In genomic region chr5:136249678-136250266, GRCh38 we compare ENCODE assay signal across 8 cellular contexts. TPM values are rescaled to one million over a fixed set of nuclear protein-coding genes. Genes with fewer than 3 reads are reported as not detected.
DNase-seq lines count a peak whose midpoint lies in the region; ATAC-seq, FAIRE-seq and TF ChIP-seq lines count a peak whose summit lies in the region.

No MANE protein-coding gene starts in this region.

- WGBS in K562 (ENCODE audit: insufficient coverage, low coverage, missing lambda C conversion rate) = 5% methylated on average over 5 of the region's 5 CpGs

- intact Hi-C loops in K562 (cut with micrococcal nuclease) = loop anchor here (1.0 to 5.0 kb wide), 3 partner anchors 63 to 521 kb away; no protein-coding TSS in a partner anchor

- CTCF ChIA-PET in K562 (lab: Yijun Ruan, JAX; ENCODE audit: low intra/inter-chr PET ratio) = interaction anchor here (1.9 kb wide), 1 partner anchor 520 kb away, joined by 17 read pairs; no protein-coding TSS in a partner anchor

- no peaks in the 10 kb centered on the region for H3K9me2 ChIP-seq in DOHH2 (replicated peaks; ENCODE audit: control insufficient read depth, low read length)

- no peaks in the 10 kb centered on the region for H4K20me1 ChIP-seq in DOHH2 (ENCODE audit: control insufficient read depth, insufficient read depth, low read depth, low read length)
- H4K20me1 ChIP-seq in K562 (replicated peaks; ENCODE audit: control insufficient read depth, insufficient read depth, low read length) = no peaks in the 10 kb centered on the region

- no peaks in the 10 kb centered on the region for H3K4me1 ChIP-seq in DOHH2 (ENCODE audit: control insufficient read depth, low read length)
- H3K4me1 ChIP-seq in K562 (replicated peaks in 1 of 2; ENCODE audit: control insufficient read depth in 2 of 2, insufficient read depth in 2 of 2, low read length in 2 of 2) = no peaks in the 10 kb centered on the region; a peak in 2 of 5 replicates

- no peak for TF ChIP-seq EP300 in K562 (IDR thresholded peaks at IDR 0.05; ENCODE audit: low read length)

- H3K36me3 ChIP-seq in DOHH2 (ENCODE audit: control insufficient read depth, low read length) (no peaks in the 10 kb centered on the region), K562 (ENCODE audit: control insufficient read depth, insufficient read depth, low read length) (no peaks in the 10 kb centered on the region)

- no peaks in the 10 kb centered on the region; the same call in 1 of the 2 replicates for H3K27me3 ChIP-seq in DOHH2 (ENCODE audit: control insufficient read depth, low read length)
- H3K27me3 ChIP-seq in K562 (ENCODE audit: control insufficient read depth in 2 of 2, insufficient read depth in 2 of 2, low read length in 2 of 2) = peaks cover 0 to 6% of the 10 kb centered on the region in 2 experiments; a peak in 3 of 5 replicates

- no TSS peak for BruUV-seq in K562 (replicated peaks; lab: Mats Ljungman, UMichigan)

- peak; percentile 89 for FAIRE-seq in K562 (lab: Jason Lieb, UNC)

- DNase-seq in NCI-H460 (ENCODE audit: extremely low read depth, low read depth) = peak; percentile 63
- DNase-seq in K562 (ENCODE audit: extremely low read depth in 1 of 4, low spot score in 3 of 4) = peak; percentile 41 to 67 (median 46)
- peak; percentile 73 for DNase-seq in iPS-NIHi11 (ENCODE audit: low spot score)
- peak in 33 of 49 donors; percentile 1 to 69 (median 36) for DNase-seq in substantia nigra (lab: John Stamatoyannopoulos, UW)

- H3K9me3 ChIP-seq in DOHH2 (ENCODE audit: control insufficient read depth, insufficient read depth, low read length) = no peaks in the 10 kb centered on the region
- H3K9me3 ChIP-seq in K562 (replicated peaks; ENCODE audit: control insufficient read depth, insufficient read depth, low read depth, low read length) = no peaks in the 10 kb centered on the region

- TF ChIP-seq RAD21 in K562 (CRISPR knock-in tag; conservative IDR thresholded peaks at IDR 0.05 in 1 of 2, IDR thresholded peaks at IDR 0.05 in 1 of 2) = peak; percentile 90

- no peak for TF ChIP-seq POLR2A in K562 (conservative IDR thresholded peaks at IDR 0.05)

- H3F3A ChIP-seq in DOHH2 (ENCODE audit: control insufficient read depth, insufficient read depth) = no peaks in the 10 kb centered on the region

- no peak overlapping the region for H3K9ac ChIP-seq in K562 (ENCODE audit: insufficient read depth in 1 of 2, low read depth in 2 of 2, low read length in 2 of 2)

- H3K27ac ChIP-seq in DOHH2 (ENCODE audit: low read depth, low read length) = no peak overlapping the region
- H3K27ac ChIP-seq in K562 (ENCODE audit: extremely low read depth, low read depth, low read length) = no peak overlapping the region
- no peak overlapping the region for H3K27ac ChIP-seq in substantia nigra (ENCODE audit: low read depth, low read length, poor library complexity, severe bottlenecking)

- POLR2A ChIA-PET in K562 (lab: Yijun Ruan, JAX) = interaction anchor here (0.5 kb wide), 1 partner anchor 74 kb away, joined by 3 read pairs; no protein-coding TSS in a partner anchor

- no peaks in the 10 kb centered on the region for H3K79me2 ChIP-seq in DOHH2 (ENCODE audit: control insufficient read depth, low read length)
- H3K79me2 ChIP-seq in K562 (ENCODE audit: control insufficient read depth, insufficient read depth, low read length) = no peaks in the 10 kb centered on the region

- peak; percentile 90 for TF ChIP-seq CTCF in DOHH2 (IDR thresholded peaks at IDR 0.05; ENCODE audit: low read depth, low read length, poor library complexity, severe bottlenecking)
- peak; percentile 75 to 89 (median 87) for TF ChIP-seq CTCF in K562 (IDR thresholded peaks at IDR 0.05 in 2 of 3, conservative IDR thresholded peaks at IDR 0.05 in 1 of 3; ENCODE audit: insufficient read depth in 2 of 3, low read depth in 1 of 3, low read length in 3 of 3)

- in situ Hi-C loops in K562 (cut with MboI) = loop anchor here (10.0 kb wide), 2 partner anchors 175 to 525 kb away; no protein-coding TSS in a partner anchor

- no peaks in the 10 kb centered on the region for H3K9me1 ChIP-seq in K562 (ENCODE audit: control insufficient read depth, insufficient read depth, low read length)

- no peak overlapping the region for H3K4me2 ChIP-seq in DOHH2 (ENCODE audit: low read length)
- no peak overlapping the region for H3K4me2 ChIP-seq in K562 (ENCODE audit: insufficient read depth, low read length)

- peak; percentile 52 for ATAC-seq in HG02642 (IDR thresholded peaks at IDR 0.05; ENCODE audit: poor library complexity, unreplicated experiment)
- ATAC-seq in K562 = peak; percentile 95
- no peak for ATAC-seq in HG03342 (IDR thresholded peaks at IDR 0.05; ENCODE audit: unreplicated experiment)
- ATAC-seq in GM19455 (IDR thresholded peaks at IDR 0.05; ENCODE audit: unreplicated experiment) = no peak

- no peak overlapping the region for H2AFZ ChIP-seq in K562 (ENCODE audit: low read depth, low read length)

- H3K4me3 ChIP-seq in DOHH2 (ENCODE audit: low read length) (no peak overlapping the region), K562 (no peak overlapping the region)

TF ChIP-seq in K562, 482 proteins besides CTCF, POLR2A, EP300 and RAD21 (continues in another document):
- TF ChIP-seq ZNF133 (CRISPR knock-in tag; IDR thresholded peaks at IDR 0.05) (no peak), ZNF347 (CRISPR knock-in tag; IDR thresholded peaks at IDR 0.05; ENCODE audit: low read depth) (no peak), ZNF121 (CRISPR knock-in tag; conservative IDR thresholded peaks at IDR 0.05) (no peak), JUND (IDR thresholded peaks at IDR 0.05; ENCODE audit: borderline replicate concordance, low read depth, low read length) (no peak), JUND (tag; IDR thresholded peaks at IDR 0.05; ENCODE audit: borderline replicate concordance, low read depth, low read length) (no peak), BRD9 (IDR thresholded peaks at IDR 0.05; ENCODE audit: low read depth, partially characterized antibody) (no peak), FOXK1 (CRISPR knock-in tag; IDR thresholded peaks at IDR 0.05; ENCODE audit: borderline replicate concordance) (no peak), SNAPC5 (CRISPR knock-in tag; IDR thresholded peaks at IDR 0.05) (no peak), NEUROD1 (IDR thresholded peaks at IDR 0.05; ENCODE audit: borderline replicate concordance, low read depth, low read length, partially characterized antibody) (no peak), ARID2 (IDR thresholded peaks at IDR 0.05) (peak; percentile 32; the same call in 1 of the 2 replicates), GATAD2A (IDR thresholded peaks at IDR 0.05) (no peak), CHD1 (IDR thresholded peaks at IDR 0.05; ENCODE audit: low read length) (no peak), MAZ (CRISPR knock-in tag; conservative IDR thresholded peaks at IDR 0.05 in 1 of 2, IDR thresholded peaks at IDR 0.05 in 1 of 2) (no peak), NR2C1 (IDR thresholded peaks at IDR 0.05) (no peak), NR2C1 (tag; IDR thresholded peaks at IDR 0.05) (no peak), ZNF436 (CRISPR knock-in tag; IDR thresholded peaks at IDR 0.05) (no peak), ZNF408 (CRISPR knock-in tag; IDR thresholded peaks at IDR 0.05; ENCODE audit: low read depth) (no peak), STAG1 (CRISPR knock-in tag; IDR thresholded peaks at IDR 0.05; ENCODE audit: borderline replicate concordance) (peak; percentile 68; the same call in 1 of the 2 replicates), MECOM (CRISPR knock-in tag; IDR thresholded peaks at IDR 0.05) (no peak), CBX1 (IDR thresholded peaks at IDR 0.05; ENCODE audit: low read depth) (no peak), ELF2 (CRISPR knock-in tag; IDR thresholded peaks at IDR 0.05) (no peak), HMGXB4 (CRISPR knock-in tag; IDR thresholded peaks at IDR 0.05) (no peak), ESRRA (IDR thresholded peaks at IDR 0.05; ENCODE audit: borderline replicate concordance, low read depth) (peak; percentile 32; the same call in 1 of the 2 replicates), SMARCA4 (IDR thresholded peaks at IDR 0.05) (no peak), ZNF24 (IDR thresholded peaks at IDR 0.05) (no peak)

RNA-seq across cellular contexts. Expression of gene SMIM32, which starts 56.8 kb away (rescaled TPM):
- total RNA-seq in NCI-H460 (2014; rRNA removed; shearing (Covaris generic)) = not detected in 2 replicates
- not detected in 2 replicates for polyA plus RNA-seq in NCI-H460 (2014; cell fraction: nucleus; rRNA removed)
- total RNA-seq in K562 (2011; cell fraction: chromatin; rRNA removed; ENCODE audit: low replicate concordance) = not detected in 2 replicates
- not detected in 2 replicates for total RNA-seq in K562 (2011; cell fraction: nucleolus; rRNA removed)
- not detected in 2 replicates for total RNA-seq in K562 (2011; cell fraction: nucleoplasm; rRNA removed)
- total RNA-seq in K562 (2014; rRNA removed) = not detected in 2 replicates
- not detected in 2 replicates for total RNA-seq in K562 (2014; rRNA removed; fragmentation: Illumina TruSeq; extraction: Trizol)
- not detected in 2 replicates for total RNA-seq in K562 (2015; rRNA removed; fragmentation: Illumina TruSeq; extraction: Trizol)
- not detected in 2 replicates for total RNA-seq in K562 (2021)
- not detected in 2 replicates for polyA plus RNA-seq in K562 (2011; rRNA removed)
- not detected in 2 replicates for polyA plus RNA-seq in K562 (2011; cell fraction: cytosol; rRNA removed)
- not detected in 2 replicates for polyA plus RNA-seq in K562 (2011; cell fraction: nucleus; rRNA removed)
- polyA plus RNA-seq in K562 (2012) = not detected in 2 replicates
- not detected in 2 replicates for polyA plus RNA-seq in K562 (2014; fragmentation: Illumina TruSeq; extraction: Trizol)
- not detected for polyA plus RNA-seq in K562 (2014; fragmentation: Nextera tagmentation; extraction: Ambion mirVana)
- not detected in 2 replicates for polyA plus RNA-seq in K562 (2014; rRNA removed)
- not detected in 2 replicates for polyA minus RNA-seq in K562 (2011; rRNA and poly(A)+ RNA removed)
- not detected in 2 replicates for polyA minus RNA-seq in K562 (2011; cell fraction: cytosol; rRNA and poly(A)+ RNA removed)
- polyA minus RNA-seq in K562 (2011; cell fraction: nucleus; rRNA and poly(A)+ RNA removed) = not detected in 2 replicates

Comparison
In these comparisons a context has a peak if more than half of its experiments do, and no peak if none do; other contexts are left out.
1. ATAC-seq: peak in HG02642 (single experiment) and K562 (single experiment); none in HG03342 (single experiment) and GM19455 (single experiment).
2. Peak in every context shown above with its lines, with median percentiles within 50 percentile points of each other: DNase-seq.